ENCODE assay signal across 15 cellular contexts in the genomic region with DNA sequence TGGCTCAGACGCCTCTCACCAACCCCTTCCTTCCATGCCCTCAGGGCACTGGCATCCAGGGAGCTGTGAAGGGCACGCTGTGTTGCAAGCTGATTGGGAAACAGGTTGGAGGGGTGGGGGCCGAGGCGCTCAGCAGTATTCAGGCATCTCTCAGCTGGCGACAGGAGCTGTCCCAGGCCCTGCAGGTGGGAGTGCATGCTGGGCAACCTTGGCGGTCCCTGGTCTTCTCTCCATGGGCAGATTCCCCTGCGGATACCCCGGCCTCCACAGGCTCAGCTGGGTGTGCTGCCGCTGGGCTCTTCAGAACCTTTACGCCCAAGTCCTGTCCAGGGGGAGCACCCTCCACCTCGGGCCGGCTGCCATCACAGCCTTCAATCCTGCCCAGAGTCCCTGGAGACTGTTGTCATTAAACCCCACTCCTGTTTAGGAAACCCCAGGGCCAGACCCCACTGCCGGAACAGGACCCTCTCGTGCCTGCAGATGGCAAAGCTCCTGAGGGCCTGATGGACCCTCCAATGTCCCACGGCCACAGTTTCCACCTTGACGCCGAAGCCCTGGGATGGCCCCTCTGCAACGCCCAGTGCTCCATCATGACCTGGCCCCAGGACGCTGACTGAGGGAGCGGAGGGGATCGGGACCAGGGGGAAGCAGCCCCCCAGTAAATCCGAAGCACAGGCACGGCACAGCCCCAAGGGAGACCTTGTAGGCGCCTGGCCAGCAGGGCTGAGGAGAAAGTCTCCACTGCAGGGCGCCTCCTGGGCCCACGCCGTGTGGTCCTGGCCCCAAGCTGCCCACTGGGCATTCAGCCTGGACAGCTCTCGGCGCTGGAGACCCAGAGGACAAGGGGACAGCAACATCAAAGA. TPM values are rescaled to one million over a fixed set of nuclear protein-coding genes. Genes with fewer than 3 reads are reported as not detected.
DNase-seq lines count a peak whose midpoint lies in the region; ATAC-seq and TF ChIP-seq lines count a peak whose summit lies in the region.
"Had no signal": no experiment of that assay in that cellular context is flagged by ENCODE, and none has a peak within 500 bp of the region (broad histone marks: within the 10 kb centered on the region; RNA-seq: fewer than 3 reads in every experiment).

No MANE protein-coding gene starts in this region.

- TF ChIP-seq CTCF in testis (IDR thresholded peaks at IDR 0.05): no peak

- no peak for TF ChIP-seq POLR2A in testis (IDR thresholded peaks at IDR 0.05)

- 80 to 89% methylated on average over 22 to 28 of the region's 29 CpGs for WGBS in testis, 2 donors

- H3K27me3 Mint-ChIP-seq in activated naive CD8-positive, alpha-beta T cell treated with anti-CD3 and anti-CD28 coated beads, Interleukin-2, amount 10 ng/mL, durations not matched to agents 7 days and 5 days: no peaks in the 10 kb centered on the region
- peaks cover 1% of the 10 kb centered on the region for H3K27me3 Mint-ChIP-seq in activated naive CD8-positive, alpha-beta T cell treated with anti-CD3 and anti-CD28 coated beads, Interleukin-2, amount 50 U/mL, for 24 hours

- no peak for ATAC-seq in activated naive CD8-positive, alpha-beta T cell treated with anti-CD3 and anti-CD28 coated beads, Interleukin-2, amount 10 ng/mL, durations not matched to agents 7 days and 5 days (ENCODE audit: low read depth)
- no peak for ATAC-seq in activated naive CD8-positive, alpha-beta T cell treated with anti-CD3 and anti-CD28 coated beads, Interleukin-2, amount 50 U/mL, for 24 hours
- no peak for ATAC-seq in HG02623 (IDR thresholded peaks at IDR 0.05; ENCODE audit: unreplicated experiment)
- ATAC-seq: stimulated activated memory B cell treated with anti-CD40 and anti-IgM and Interleukin-4, amounts not matched to agents 10 μg/mL and 1 μg/mL and 100 μg/mL, for 72 hours had no signal

- DNase-seq in activated naive CD8-positive, alpha-beta T cell treated with anti-CD3 and anti-CD28 coated beads, Interleukin-2, amount 10 ng/mL, durations not matched to agents 7 days and 5 days: peak; percentile 24
- no peak for DNase-seq in activated naive CD8-positive, alpha-beta T cell treated with anti-CD3 and anti-CD28 coated beads, Interleukin-2, amount 50 U/mL, for 24 hours
- DNase-seq in testis (peak; percentile 11), HT-29 (ENCODE audit: low spot score) (no peak), AG20443 (ENCODE audit: low spot score) (no peak)
- DNase-seq: NCI-H2081 treated with DMSO at 0.1 percent for 48 hours, small intestine had no signal

- no peak overlapping the region for H3K4me3 ChIP-seq in testis
- H3K4me3 ChIP-seq: uterus had no signal

- no peaks in the 10 kb centered on the region for H3K36me3 Mint-ChIP-seq in activated naive CD8-positive, alpha-beta T cell treated with anti-CD3 and anti-CD28 coated beads, Interleukin-2, amount 10 ng/mL, durations not matched to agents 7 days and 5 days
- no peaks in the 10 kb centered on the region for H3K36me3 Mint-ChIP-seq in activated naive CD8-positive, alpha-beta T cell treated with anti-CD3 and anti-CD28 coated beads, Interleukin-2, amount 50 U/mL, for 24 hours (ENCODE audit: low read depth)
- H3K36me3 Mint-ChIP-seq: stimulated activated memory B cell treated with anti-CD40 and anti-IgM and Interleukin-4, amounts not matched to agents 10 μg/mL and 1 μg/mL and 100 μg/mL, for 72 hours had no signal

- H3K4me3 Mint-ChIP-seq in activated naive CD8-positive, alpha-beta T cell treated with anti-CD3 and anti-CD28 coated beads, Interleukin-2, amount 10 ng/mL, durations not matched to agents 7 days and 5 days: no peak overlapping the region
- H3K4me3 Mint-ChIP-seq in activated naive CD8-positive, alpha-beta T cell treated with anti-CD3 and anti-CD28 coated beads, Interleukin-2, amount 50 U/mL, for 24 hours: no peak overlapping the region
- H3K4me3 Mint-ChIP-seq: activated T-helper 1 cell treated with anti-CD3 and anti-CD28 coated beads, Interleukin-12 subunit alpha, Interleukin-12 subunit beta, Interleukin-2, Interleukin-4 antibody, amounts not matched to agents 30 ng/mL and 10 ng/mL and 1 ng/mL, durations not matched to agents 14 hours and 24 hours and 36 hours; dendritic cell treated with granulocyte-macrophage colony-stimulating factor and Interleukin-4, amounts not matched to agents 40 ng/mL and 50 ng/mL, for 4 days; stimulated activated memory B cell treated with anti-CD40 and anti-IgM and Interleukin-4, amounts not matched to agents 10 μg/mL and 1 μg/mL and 100 μg/mL, for 72 hours; T-helper 1 cell treated with Interleukin-12 subunit alpha and Interleukin-12 subunit beta and Interleukin-4 antibody, amounts not matched to agents 30 μg/mL and 1 μg/mL, for 36 hours had no signal

- no peak overlapping the region for H3K27ac Mint-ChIP-seq in activated naive CD8-positive, alpha-beta T cell treated with anti-CD3 and anti-CD28 coated beads, Interleukin-2, amount 10 ng/mL, durations not matched to agents 7 days and 5 days
- H3K27ac Mint-ChIP-seq in activated naive CD8-positive, alpha-beta T cell treated with anti-CD3 and anti-CD28 coated beads, Interleukin-2, amount 50 U/mL, for 24 hours: no peak overlapping the region
- H3K27ac Mint-ChIP-seq: activated T-helper 1 cell treated with anti-CD3 and anti-CD28 coated beads, Interleukin-12 subunit alpha, Interleukin-12 subunit beta, Interleukin-2, Interleukin-4 antibody, amounts not matched to agents 30 ng/mL and 10 ng/mL and 1 ng/mL, durations not matched to agents 14 hours and 24 hours and 36 hours; dendritic cell treated with granulocyte-macrophage colony-stimulating factor and Interleukin-4, amounts not matched to agents 40 ng/mL and 50 ng/mL, for 4 days; stimulated activated memory B cell treated with anti-CD40 and anti-IgM and Interleukin-4, amounts not matched to agents 10 μg/mL and 1 μg/mL and 100 μg/mL, for 72 hours; T-helper 1 cell treated with Interleukin-12 subunit alpha and Interleukin-12 subunit beta and Interleukin-4 antibody, amounts not matched to agents 30 μg/mL and 1 μg/mL, for 36 hours had no signal

- H3K9me3 ChIP-seq in testis: no peaks in the 10 kb centered on the region
- H3K9me3 ChIP-seq: uterus had no signal

- H3K36me3 ChIP-seq in testis (ENCODE audit: low read depth, missing control alignments): no peaks in the 10 kb centered on the region
- H3K36me3 ChIP-seq: uterus had no signal

- no peaks in the 10 kb centered on the region for H3K4me1 ChIP-seq in testis
- H3K4me1 ChIP-seq: uterus had no signal

- H3K4me1 Mint-ChIP-seq in activated naive CD8-positive, alpha-beta T cell treated with anti-CD3 and anti-CD28 coated beads, Interleukin-2, amount 10 ng/mL, durations not matched to agents 7 days and 5 days: no peaks in the 10 kb centered on the region
- H3K4me1 Mint-ChIP-seq in activated naive CD8-positive, alpha-beta T cell treated with anti-CD3 and anti-CD28 coated beads, Interleukin-2, amount 50 U/mL, for 24 hours: no peaks in the 10 kb centered on the region
- H3K4me1 Mint-ChIP-seq: stimulated activated memory B cell treated with anti-CD40 and anti-IgM and Interleukin-4, amounts not matched to agents 10 μg/mL and 1 μg/mL and 100 μg/mL, for 72 hours had no signal

- H3K27me3 ChIP-seq in layer of hippocampus (ENCODE audit: control insufficient read depth, insufficient read depth, low read length) (no peaks in the 10 kb centered on the region), testis (no peaks in the 10 kb centered on the region)
- H3K27me3 ChIP-seq: uterus had no signal

- no peaks in the 10 kb centered on the region for H3K9me3 Mint-ChIP-seq in activated naive CD8-positive, alpha-beta T cell treated with anti-CD3 and anti-CD28 coated beads, Interleukin-2, amount 10 ng/mL, durations not matched to agents 7 days and 5 days
- H3K9me3 Mint-ChIP-seq in activated naive CD8-positive, alpha-beta T cell treated with anti-CD3 and anti-CD28 coated beads, Interleukin-2, amount 50 U/mL, for 24 hours: no peaks in the 10 kb centered on the region
- H3K9me3 Mint-ChIP-seq: activated T-helper 1 cell treated with anti-CD3 and anti-CD28 coated beads, Interleukin-12 subunit alpha, Interleukin-12 subunit beta, Interleukin-2, Interleukin-4 antibody, amounts not matched to agents 30 ng/mL and 10 ng/mL and 1 ng/mL, durations not matched to agents 14 hours and 24 hours and 36 hours; dendritic cell treated with granulocyte-macrophage colony-stimulating factor and Interleukin-4, amounts not matched to agents 40 ng/mL and 50 ng/mL, for 4 days; stimulated activated memory B cell treated with anti-CD40 and anti-IgM and Interleukin-4, amounts not matched to agents 10 μg/mL and 1 μg/mL and 100 μg/mL, for 72 hours; T-helper 1 cell treated with Interleukin-12 subunit alpha and Interleukin-12 subunit beta and Interleukin-4 antibody, amounts not matched to agents 30 μg/mL and 1 μg/mL, for 36 hours had no signal

- intact Hi-C loops in testis (cut with DNase I; ENCODE audit: low total_unique reads): no loop called here

- POLR2A ChIA-PET in activated naive CD8-positive, alpha-beta T cell treated with anti-CD3 and anti-CD28 coated beads, Interleukin-2, amount 10 ng/mL, durations not matched to agents 7 days and 5 days (lab: Charles Lee): no interaction called here

- H3K27ac ChIP-seq in angular gyrus (ENCODE audit: low read depth, low read length) (peak overlapping the region; percentile 40), layer of hippocampus (ENCODE audit: low read depth, low read length) (peak overlapping the region; percentile 38), testis (no peak overlapping the region)
- H3K27ac ChIP-seq: uterus had no signal

RNA-seq across cellular contexts. Expression of a gene that starts 9.3 kb away (rescaled TPM):
- under 1 TPM; 0.40 to 0.55 TPM for total RNA-seq in activated naive CD8-positive, alpha-beta T cell treated with anti-CD3 and anti-CD28 coated beads, Interleukin-2, amount 10 ng/mL, durations not matched to agents 7 days and 5 days
- total RNA-seq in testis: 1 to 10 TPM; 2.9 to 5.7 TPM
- 3.8 TPM for polyA plus RNA-seq in testis (ENCODE audit: insufficient read depth, low read depth, low replicate concordance)
- total RNA-seq in HT-29 (2014; rRNA removed; shearing (Covaris generic)): 20.7 and 21.7 TPM in 2 replicates
- total RNA-seq: activated T-helper 1 cell treated with anti-CD3 and anti-CD28 coated beads, Interleukin-12 subunit alpha, Interleukin-12 subunit beta, Interleukin-2, Interleukin-4 antibody, amounts not matched to agents 30 ng/mL and 10 ng/mL and 1 ng/mL, durations not matched to agents 14 hours and 24 hours and 36 hours had no signal

Comparison
In these comparisons a context has a peak if more than half of its experiments do, and no peak if none do; other contexts are left out.
1. DNase-seq: peak in activated naive CD8-positive, alpha-beta T cell treated with anti-CD3 and anti-CD28 coated beads, Interleukin-2, amount 10 ng/mL, durations not matched to agents 7 days and 5 days (single experiment) and testis (single experiment); none in activated naive CD8-positive, alpha-beta T cell treated with anti-CD3 and anti-CD28 coated beads, Interleukin-2, amount 50 U/mL, for 24 hours (single experiment), HT-29 (single experiment) and AG20443 (single experiment).
2. H3K27ac ChIP-seq: peak in angular gyrus (single experiment) and layer of hippocampus (single experiment); none in testis (0 of 2).